ENCODE assay signal across 1 cellular context in the genomic region with DNA sequence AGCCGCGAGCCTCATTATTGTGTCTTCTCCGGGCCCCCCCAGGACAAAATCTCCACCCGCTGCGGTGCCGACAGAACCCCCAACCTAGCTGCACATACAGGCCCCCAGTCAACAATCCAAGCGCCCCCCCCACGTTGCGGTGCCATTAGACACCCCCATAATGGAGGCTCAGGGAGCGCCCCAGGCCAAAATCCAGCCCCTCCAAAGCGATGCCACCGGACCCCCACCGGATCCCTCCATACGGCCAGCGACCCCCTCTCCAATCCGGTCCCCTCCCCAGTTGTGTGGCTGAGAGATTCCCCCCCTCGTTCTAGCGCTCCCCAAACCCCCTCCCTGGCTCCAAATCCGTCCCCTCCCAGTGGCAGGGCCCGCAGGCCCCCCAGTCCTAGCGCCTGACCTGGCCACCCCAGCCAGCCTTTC.
TF ChIP-seq lines count a peak whose summit lies in the region.

No MANE protein-coding gene starts in this region.

TF ChIP-seq in HepG2, 621 proteins besides CTCF, POLR2A, EP300 and RAD21:
- TF ChIP-seq RCOR2 (CRISPR knock-in tag; IDR thresholded peaks at IDR 0.05) (no peak), SRSF1 (optimal IDR thresholded peaks at IDR 0.05; ENCODE audit: low read depth, low read length) (peak; percentile 91), MAX (IDR thresholded peaks at IDR 0.05) (peak; percentile 9; the same call in 1 of the 2 replicates), RBM39 (IDR thresholded peaks at IDR 0.05; ENCODE audit: low read depth, low read length, poor library complexity, severe bottlenecking) (no peak), ZFX (CRISPR knock-in tag; IDR thresholded peaks at IDR 0.05; ENCODE audit: low read depth) (0 out of 2 replicates have a peak, but pooled peaks have one; percentile 15), AGO2 (optimal IDR thresholded peaks at IDR 0.05; ENCODE audit: low read depth, low read length) (peak; percentile 12)
